ENCODE assay signal across 22 cellular contexts in genomic region chr1:187197685-187198084, GRCh38.
"Had no signal": no experiment of that assay in that cellular context is flagged by ENCODE, and none has a peak within 500 bp of the region (broad histone marks: within the 10 kb centered on the region; RNA-seq: fewer than 3 reads in every experiment).

No MANE protein-coding gene starts in this region.

- H3K36me3 ChIP-seq: MG63 had no signal

- H3K27ac ChIP-seq: RWPE1 had no signal

- FAIRE-seq: HepG2 had no signal

- H3K9me3 ChIP-seq: MG63, SK-N-SH had no signal

- DNase-seq: IMR-90, Karpas-422, KG1, MG63, NCI-H1092, NCI-H1105 treated with DMSO at 0.1 percent for 48 hours, NCI-H1417 treated with DMSO at 0.1 percent for 48 hours, NCI-H187, NCI-H2029, NCI-H2081 treated with DMSO at 0.1 percent for 48 hours, NCI-H2171, NCI-H226, NCI-H446, NCI-H510A, NCI-H524 treated with DMSO at 0.1 percent for 48 hours, NCI-H69, NCI-H774, SHP77, SK-N-SH, SW 1271 had no signal

- ATAC-seq: HepG2 had no signal

- H3K4me3 ChIP-seq: MG63 had no signal

- H3K27me3 ChIP-seq: MG63 had no signal
